In genomic region chr4:152992027-152992426, GRCh38 we compare ENCODE assay signal across 18 cellular contexts. TPM values are rescaled to one million over a fixed set of nuclear protein-coding genes. Genes with fewer than 3 reads are reported as not detected.
DNase-seq lines count a peak whose midpoint lies in the region; ATAC-seq and TF ChIP-seq lines count a peak whose summit lies in the region.
"Had no signal": no experiment of that assay in that cellular context is flagged by ENCODE, and none has a peak within 500 bp of the region (broad histone marks: within the 10 kb centered on the region; RNA-seq: fewer than 3 reads in every experiment).

No MANE protein-coding gene starts in this region.

- no peak for TF ChIP-seq POLR2A in breast epithelium (IDR thresholded peaks at IDR 0.05)

- H3K4me1 ChIP-seq in breast epithelium (peaks cover 0 to 6% of the 10 kb centered on the region in 2 donors), RWPE2 (ENCODE audit: insufficient read depth, poor library complexity, severe bottlenecking) (peaks cover 18% of the 10 kb centered on the region), upper lobe of right lung (no peaks in the 10 kb centered on the region)
- H3K4me1 ChIP-seq: SJCRH30, testis had no signal

- H3K27me3 ChIP-seq in breast epithelium (no peaks in the 10 kb centered on the region), RWPE2 (ENCODE audit: insufficient read depth, poor library complexity, severe bottlenecking) (no peaks in the 10 kb centered on the region), upper lobe of right lung (no peaks in the 10 kb centered on the region)
- H3K27me3 ChIP-seq: esophagus squamous epithelium, SJCRH30, testis had no signal

- no peak overlapping the region for H3K4me3 ChIP-seq in breast epithelium
- H3K4me3 ChIP-seq in RWPE2 (ENCODE audit: severe bottlenecking): no peak overlapping the region
- no peak overlapping the region for H3K4me3 ChIP-seq in upper lobe of right lung
- H3K4me3 ChIP-seq in coronary artery: no peak overlapping the region
- H3K4me3 ChIP-seq: A549, esophagus squamous epithelium, SJCRH30, testis had no signal

- no peak overlapping the region for H3K27ac ChIP-seq in breast epithelium
- peak overlapping the region; percentile 42 for H3K27ac ChIP-seq in RWPE2 (ENCODE audit: poor library complexity, severe bottlenecking)
- H3K27ac ChIP-seq in upper lobe of right lung: no peak overlapping the region
- no peak overlapping the region for H3K27ac ChIP-seq in coronary artery
- H3K27ac ChIP-seq: A549, esophagus squamous epithelium, SJCRH30, testis had no signal

- no peaks in the 10 kb centered on the region for H3K9me3 Mint-ChIP-seq in MCF 10A (ENCODE audit: unreplicated experiment)
- H3K9me3 Mint-ChIP-seq: activated B cell treated with CpG ODN at 0.5 μM for 24 hours; activated T-helper 1 cell treated with anti-CD3 and anti-CD28 coated beads, Interleukin-12 subunit alpha, Interleukin-12 subunit beta, Interleukin-2, Interleukin-4 antibody, amounts not matched to agents 30 ng/mL and 10 ng/mL and 1 ng/mL, durations not matched to agents 14 hours and 24 hours and 36 hours; mesothelial cell of epicardium had no signal

- H3K36me3 ChIP-seq in breast epithelium (no peaks in the 10 kb centered on the region), RWPE2 (ENCODE audit: low read depth) (no peaks in the 10 kb centered on the region), upper lobe of right lung (no peaks in the 10 kb centered on the region)
- H3K36me3 ChIP-seq: esophagus squamous epithelium, SJCRH30 had no signal

- intact Hi-C loops in MCF 10A (cut with micrococcal nuclease): no loop called here
- intact Hi-C loops in breast epithelium (cut with DNase I; ENCODE audit: low total_unique reads): no loop called here
- intact Hi-C loops in upper lobe of right lung (cut with DNase I): no loop called here

- no peaks in the 10 kb centered on the region for H3K27me3 Mint-ChIP-seq in MCF 10A (ENCODE audit: insufficient read depth, unreplicated experiment)

- POLR2A ChIA-PET in MCF 10A (lab: Yijun Ruan, JAX): no interaction called here

- BruUV-seq in MCF 10A (replicated peaks; lab: Mats Ljungman, UMichigan): no TSS peak

- peaks cover 5% of the 10 kb centered on the region for H3K4me1 Mint-ChIP-seq in MCF 10A (ENCODE audit: insufficient read depth, unreplicated experiment)

- H3K9me3 ChIP-seq in breast epithelium: no peaks in the 10 kb centered on the region
- H3K9me3 ChIP-seq in RWPE2 (ENCODE audit: severe bottlenecking): no peaks in the 10 kb centered on the region
- H3K9me3 ChIP-seq in upper lobe of right lung: no peaks in the 10 kb centered on the region
- H3K9me3 ChIP-seq: A549, esophagus squamous epithelium, SJCRH30, testis had no signal

- ATAC-seq in RWPE2 (ENCODE audit: low read depth): peak; percentile 95
- ATAC-seq in upper lobe of right lung: peak; percentile 54
- ATAC-seq: A549 had no signal

- peak; percentile 53 for DNase-seq in MCF 10A (ENCODE audit: unreplicated experiment)
- no peak for DNase-seq in breast epithelium (ENCODE audit: low spot score in 2 of 2)
- DNase-seq in RWPE2 (ENCODE audit: low spot score): peak; percentile 89
- peak; percentile 82 for DNase-seq in kidney tubule cell (ENCODE audit: low spot score)
- DNase-seq in upper lobe of right lung: no peak
- no peak for DNase-seq in activated naive CD4-positive, alpha-beta T cell treated with anti-CD3 and anti-CD28 coated beads, Interleukin-2, amount 50 U/mL, for 16 hours
- no peak for DNase-seq in GF-D8 (lab: John Stamatoyannopoulos, UW)
- no peak for DNase-seq in coronary artery (ENCODE audit: low spot score)
- DNase-seq: activated B cell treated with CpG ODN at 0.5 μM for 24 hours; esophagus squamous epithelium; head of caudate nucleus; NCI-H1436; SJCRH30; stimulated activated CD4-positive, alpha-beta T cell treated with anti-CD3 and anti-CD28 coated beads, Interleukin-12 subunit alpha, Interleukin-12 subunit beta, amount 100 ng/mL, for 4 hours; testis had no signal

- CTCF ChIA-PET in MCF 10A (lab: Yijun Ruan, JAX): interaction anchor here (0.7 to 3.1 kb wide), 2 partner anchors 58 to 92 kb away, joined by 3 to 7 read pairs; no protein-coding TSS in a partner anchor

- H3K36me3 Mint-ChIP-seq in MCF 10A (ENCODE audit: insufficient read depth, unreplicated experiment): no peaks in the 10 kb centered on the region
- H3K36me3 Mint-ChIP-seq: mesothelial cell of epicardium had no signal

- no peak for TF ChIP-seq CTCF in MCF 10A (IDR thresholded peaks at IDR 0.05; ENCODE audit: unreplicated experiment)
- no peak for TF ChIP-seq CTCF in breast epithelium (IDR thresholded peaks at IDR 0.05)
- no peak for TF ChIP-seq CTCF in RWPE2 (IDR thresholded peaks at IDR 0.05; ENCODE audit: poor library complexity, severe bottlenecking)
- no peak for TF ChIP-seq CTCF in upper lobe of right lung (IDR thresholded peaks at IDR 0.05)
- no peak for TF ChIP-seq CTCF in coronary artery (IDR thresholded peaks at IDR 0.05)

- no peak overlapping the region for H3K4me3 Mint-ChIP-seq in MCF 10A (ENCODE audit: unreplicated experiment)
- H3K4me3 Mint-ChIP-seq: activated B cell treated with CpG ODN at 0.5 μM for 24 hours; activated T-helper 1 cell treated with anti-CD3 and anti-CD28 coated beads, Interleukin-12 subunit alpha, Interleukin-12 subunit beta, Interleukin-2, Interleukin-4 antibody, amounts not matched to agents 30 ng/mL and 10 ng/mL and 1 ng/mL, durations not matched to agents 14 hours and 24 hours and 36 hours; mesothelial cell of epicardium had no signal

- no peak overlapping the region for H3K27ac Mint-ChIP-seq in MCF 10A (ENCODE audit: low read depth, unreplicated experiment)
- H3K27ac Mint-ChIP-seq: activated B cell treated with CpG ODN at 0.5 μM for 24 hours; activated T-helper 1 cell treated with anti-CD3 and anti-CD28 coated beads, Interleukin-12 subunit alpha, Interleukin-12 subunit beta, Interleukin-2, Interleukin-4 antibody, amounts not matched to agents 30 ng/mL and 10 ng/mL and 1 ng/mL, durations not matched to agents 14 hours and 24 hours and 36 hours; mesothelial cell of epicardium had no signal

RNA-seq across cellular contexts. Expression of gene FHDC1, which starts 55.9 kb away (rescaled TPM):
- 2.0 and 2.7 TPM in 2 replicates for total RNA-seq in MCF 10A (2022)
- total RNA-seq in breast epithelium: 1 to 10 TPM in 2 of 3 donors, under 1 TPM in 1; 0.48 to 2.3 (median 2.0) TPM
- 25.7 TPM for total RNA-seq in upper lobe of right lung

Comparison
In these comparisons a context has a peak if more than half of its experiments do, and no peak if none do; other contexts are left out.
1. DNase-seq: peak in MCF 10A (single experiment), RWPE2 (single experiment) and kidney tubule cell (single experiment); none in breast epithelium (0 of 2), upper lobe of right lung (single experiment), activated naive CD4-positive, alpha-beta T cell treated with anti-CD3 and anti-CD28 coated beads, Interleukin-2, amount 50 U/mL, for 16 hours (single experiment), GF-D8 (single experiment) and coronary artery (single experiment).